ENCODE assay signal across 1 cellular context in genomic region chr17:18260332-18261145, GRCh38.
TF ChIP-seq lines count a peak whose summit lies in the region.

A gene with protein sequence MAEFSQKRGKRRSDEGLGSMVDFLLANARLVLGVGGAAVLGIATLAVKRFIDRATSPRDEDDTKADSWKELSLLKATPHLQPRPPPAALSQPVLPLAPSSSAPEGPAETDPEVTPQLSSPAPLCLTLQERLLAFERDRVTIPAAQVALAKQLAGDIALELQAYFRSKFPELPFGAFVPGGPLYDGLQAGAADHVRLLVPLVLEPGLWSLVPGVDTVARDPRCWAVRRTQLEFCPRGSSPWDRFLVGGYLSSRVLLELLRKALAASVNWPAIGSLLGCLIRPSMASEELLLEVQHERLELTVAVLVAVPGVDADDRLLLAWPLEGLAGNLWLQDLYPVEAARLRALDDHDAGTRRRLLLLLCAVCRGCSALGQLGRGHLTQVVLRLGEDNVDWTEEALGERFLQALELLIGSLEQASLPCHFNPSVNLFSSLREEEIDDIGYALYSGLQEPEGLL (plus strand): TSS chr17:18260662. CDS start chr17:18262721, 2,059 bp downstream.

TF ChIP-seq in GM12878, 131 proteins besides CTCF, POLR2A, EP300 and RAD21 (continued from another document and continues in another):
- peak; percentile 95; the same call in 1 of the 2 replicates for TF ChIP-seq MLLT1 (IDR thresholded peaks at IDR 0.05)
- no peak for TF ChIP-seq BCL3 (IDR thresholded peaks at IDR 0.05; ENCODE audit: borderline replicate concordance, insufficient read depth, low read depth, low read length, poor library complexity, severe bottlenecking)
- TF ChIP-seq NBN (IDR thresholded peaks at IDR 0.05): 0 out of 2 replicates have a peak, but pooled peaks have one; percentile 31
- TF ChIP-seq LARP7 (IDR thresholded peaks at IDR 0.05): peak; percentile 66; the same call in 1 of the 2 replicates
- no peak for TF ChIP-seq SPI1 (IDR thresholded peaks at IDR 0.05; ENCODE audit: borderline replicate concordance, insufficient read depth, low read depth, low read length)
- TF ChIP-seq, protein P1, sequence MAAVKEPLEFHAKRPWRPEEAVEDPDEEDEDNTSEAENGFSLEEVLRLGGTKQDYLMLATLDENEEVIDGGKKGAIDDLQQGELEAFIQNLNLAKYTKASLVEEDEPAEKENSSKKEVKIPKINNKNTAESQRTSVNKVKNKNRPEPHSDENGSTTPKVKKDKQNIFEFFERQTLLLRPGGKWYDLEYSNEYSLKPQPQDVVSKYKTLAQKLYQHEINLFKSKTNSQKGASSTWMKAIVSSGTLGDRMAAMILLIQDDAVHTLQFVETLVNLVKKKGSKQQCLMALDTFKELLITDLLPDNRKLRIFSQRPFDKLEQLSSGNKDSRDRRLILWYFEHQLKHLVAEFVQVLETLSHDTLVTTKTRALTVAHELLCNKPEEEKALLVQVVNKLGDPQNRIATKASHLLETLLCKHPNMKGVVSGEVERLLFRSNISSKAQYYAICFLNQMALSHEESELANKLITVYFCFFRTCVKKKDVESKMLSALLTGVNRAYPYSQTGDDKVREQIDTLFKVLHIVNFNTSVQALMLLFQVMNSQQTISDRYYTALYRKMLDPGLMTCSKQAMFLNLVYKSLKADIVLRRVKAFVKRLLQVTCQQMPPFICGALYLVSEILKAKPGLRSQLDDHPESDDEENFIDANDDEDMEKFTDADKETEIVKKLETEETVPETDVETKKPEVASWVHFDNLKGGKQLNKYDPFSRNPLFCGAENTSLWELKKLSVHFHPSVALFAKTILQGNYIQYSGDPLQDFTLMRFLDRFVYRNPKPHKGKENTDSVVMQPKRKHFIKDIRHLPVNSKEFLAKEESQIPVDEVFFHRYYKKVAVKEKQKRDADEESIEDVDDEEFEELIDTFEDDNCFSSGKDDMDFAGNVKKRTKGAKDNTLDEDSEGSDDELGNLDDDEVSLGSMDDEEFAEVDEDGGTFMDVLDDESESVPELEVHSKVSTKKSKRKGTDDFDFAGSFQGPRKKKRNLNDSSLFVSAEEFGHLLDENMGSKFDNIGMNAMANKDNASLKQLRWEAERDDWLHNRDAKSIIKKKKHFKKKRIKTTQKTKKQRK (IDR thresholded peaks at IDR 0.05; ENCODE audit: low read depth, low read length): peak; percentile 57
- no peak for TF ChIP-seq ZBTB33 (IDR thresholded peaks at IDR 0.05)
- TF ChIP-seq, protein P2, sequence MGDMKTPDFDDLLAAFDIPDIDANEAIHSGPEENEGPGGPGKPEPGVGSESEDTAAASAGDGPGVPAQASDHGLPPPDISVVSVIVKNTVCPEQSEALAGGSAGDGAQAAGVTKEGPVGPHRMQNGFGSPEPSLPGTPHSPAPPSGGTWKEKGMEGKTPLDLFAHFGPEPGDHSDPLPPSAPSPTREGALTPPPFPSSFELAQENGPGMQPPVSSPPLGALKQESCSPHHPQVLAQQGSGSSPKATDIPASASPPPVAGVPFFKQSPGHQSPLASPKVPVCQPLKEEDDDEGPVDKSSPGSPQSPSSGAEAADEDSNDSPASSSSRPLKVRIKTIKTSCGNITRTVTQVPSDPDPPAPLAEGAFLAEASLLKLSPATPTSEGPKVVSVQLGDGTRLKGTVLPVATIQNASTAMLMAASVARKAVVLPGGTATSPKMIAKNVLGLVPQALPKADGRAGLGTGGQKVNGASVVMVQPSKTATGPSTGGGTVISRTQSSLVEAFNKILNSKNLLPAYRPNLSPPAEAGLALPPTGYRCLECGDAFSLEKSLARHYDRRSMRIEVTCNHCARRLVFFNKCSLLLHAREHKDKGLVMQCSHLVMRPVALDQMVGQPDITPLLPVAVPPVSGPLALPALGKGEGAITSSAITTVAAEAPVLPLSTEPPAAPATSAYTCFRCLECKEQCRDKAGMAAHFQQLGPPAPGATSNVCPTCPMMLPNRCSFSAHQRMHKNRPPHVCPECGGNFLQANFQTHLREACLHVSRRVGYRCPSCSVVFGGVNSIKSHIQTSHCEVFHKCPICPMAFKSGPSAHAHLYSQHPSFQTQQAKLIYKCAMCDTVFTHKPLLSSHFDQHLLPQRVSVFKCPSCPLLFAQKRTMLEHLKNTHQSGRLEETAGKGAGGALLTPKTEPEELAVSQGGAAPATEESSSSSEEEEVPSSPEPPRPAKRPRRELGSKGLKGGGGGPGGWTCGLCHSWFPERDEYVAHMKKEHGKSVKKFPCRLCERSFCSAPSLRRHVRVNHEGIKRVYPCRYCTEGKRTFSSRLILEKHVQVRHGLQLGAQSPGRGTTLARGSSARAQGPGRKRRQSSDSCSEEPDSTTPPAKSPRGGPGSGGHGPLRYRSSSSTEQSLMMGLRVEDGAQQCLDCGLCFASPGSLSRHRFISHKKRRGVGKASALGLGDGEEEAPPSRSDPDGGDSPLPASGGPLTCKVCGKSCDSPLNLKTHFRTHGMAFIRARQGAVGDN (IDR thresholded peaks at IDR 0.05): no peak
- TF ChIP-seq NR2C1 (IDR thresholded peaks at IDR 0.05): no peak
- no peak; the same call in 1 of the 2 replicates for TF ChIP-seq RUNX3 (IDR thresholded peaks at IDR 0.05; ENCODE audit: low read length)
- TF ChIP-seq MEF2B (IDR thresholded peaks at IDR 0.05; ENCODE audit: partially characterized antibody, poor library complexity, severe bottlenecking): no peak
- TF ChIP-seq TBL1XR1 (IDR thresholded peaks at IDR 0.05; ENCODE audit: low read depth, low read length): no peak
- no peak for TF ChIP-seq ZBED1 (IDR thresholded peaks at IDR 0.05; ENCODE audit: borderline replicate concordance)
- TF ChIP-seq TCF3 (IDR thresholded peaks at IDR 0.05; ENCODE audit: borderline replicate concordance, insufficient read depth, low read depth, low read length): 0 out of 2 replicates have a peak, but pooled peaks have one; percentile 19
- no peak for TF ChIP-seq HDAC6 (IDR thresholded peaks at IDR 0.05; ENCODE audit: unreplicated experiment)
- no peak for TF ChIP-seq HSF1 (IDR thresholded peaks at IDR 0.05; ENCODE audit: low read depth, low read length)
- 0 out of 2 replicates have a peak, but pooled peaks have one; percentile 36 for TF ChIP-seq ATF7 (IDR thresholded peaks at IDR 0.05; ENCODE audit: low read depth)
- no peak for TF ChIP-seq RELA (IDR thresholded peaks at IDR 0.05; ENCODE audit: borderline replicate concordance, partially characterized antibody)
- TF ChIP-seq EED (IDR thresholded peaks at IDR 0.05; ENCODE audit: low read depth): no peak; the same call in 1 of the 2 replicates
- no peak; the same call in 1 of the 2 replicates for TF ChIP-seq ZBTB40 (IDR thresholded peaks at IDR 0.05; ENCODE audit: borderline replicate concordance)
- TF ChIP-seq DPF2 (IDR thresholded peaks at IDR 0.05): peak; percentile 97
- TF ChIP-seq SKIL (IDR thresholded peaks at IDR 0.05; ENCODE audit: low read depth, poor library complexity, severe bottlenecking): no peak
- no peak for TF ChIP-seq STAT3 (IDR thresholded peaks at IDR 0.05; ENCODE audit: low read depth, low read length)
- 0 out of 2 replicates have a peak, but pooled peaks have one; percentile 11 for TF ChIP-seq NRF1 (conservative IDR thresholded peaks at IDR 0.05; ENCODE audit: low read depth, low read length)
- TF ChIP-seq, protein P3, sequence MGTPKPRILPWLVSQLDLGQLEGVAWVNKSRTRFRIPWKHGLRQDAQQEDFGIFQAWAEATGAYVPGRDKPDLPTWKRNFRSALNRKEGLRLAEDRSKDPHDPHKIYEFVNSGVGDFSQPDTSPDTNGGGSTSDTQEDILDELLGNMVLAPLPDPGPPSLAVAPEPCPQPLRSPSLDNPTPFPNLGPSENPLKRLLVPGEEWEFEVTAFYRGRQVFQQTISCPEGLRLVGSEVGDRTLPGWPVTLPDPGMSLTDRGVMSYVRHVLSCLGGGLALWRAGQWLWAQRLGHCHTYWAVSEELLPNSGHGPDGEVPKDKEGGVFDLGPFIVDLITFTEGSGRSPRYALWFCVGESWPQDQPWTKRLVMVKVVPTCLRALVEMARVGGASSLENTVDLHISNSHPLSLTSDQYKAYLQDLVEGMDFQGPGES (IDR thresholded peaks at IDR 0.05): peak; percentile 69
